39 cellular contexts compared by ENCODE assay signal in the genomic region with DNA sequence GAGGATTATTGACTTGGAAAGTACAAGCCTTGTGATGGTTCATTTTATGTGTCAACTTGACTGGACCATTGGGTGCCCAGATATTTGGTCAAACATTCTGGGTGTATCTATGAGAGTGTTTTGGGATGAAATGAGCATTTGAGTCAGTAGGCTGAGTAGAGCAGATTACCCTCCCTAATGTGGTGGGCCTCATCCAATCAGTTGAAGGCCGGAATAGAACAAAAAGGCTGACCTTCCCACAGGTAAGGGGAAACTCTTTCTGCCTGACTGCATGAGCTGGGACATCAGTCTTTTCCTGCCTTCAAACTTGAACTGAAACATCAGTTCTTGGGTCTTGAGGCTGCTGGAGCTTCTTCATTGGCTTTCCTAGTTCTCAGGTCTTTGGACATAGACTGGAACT.
"Had no signal": no experiment of that assay in that cellular context is flagged by ENCODE, and none has a peak within 500 bp of the region (broad histone marks: within the 10 kb centered on the region; RNA-seq: fewer than 3 reads in every experiment).

No MANE protein-coding gene starts in this region.

- ATAC-seq: activated naive CD4-positive, alpha-beta T cell treated with anti-CD3 and anti-CD28 coated beads, Interleukin-2, amount 50 U/mL, for 72 hours; activated naive CD8-positive, alpha-beta T cell treated with anti-CD3 and anti-CD28 coated beads, Interleukin-2, amount 50 U/mL, for 24 hours; activated T-cell treated with anti-CD3 and anti-CD28 coated beads, Interleukin-2, amount 50 U/mL, for 4 hours; activated T-cell treated with anti-CD3 and anti-CD28 coated beads, Interleukin-2, amount 50 U/mL, for 72 hours; activated T-helper 17 cell treated with anti-CD3 and anti-CD28 coated beads, Interleukin-2, amount 50 U/mL, for 72 hours; body of pancreas had no signal

- H3K4me3 ChIP-seq: adrenal gland, ascending aorta, body of pancreas, breast epithelium, cardiac muscle cell had no signal

- DNase-seq: activated effector memory CD4-positive, alpha-beta T cell treated with anti-CD3 and anti-CD28 coated beads, Interleukin-2, amount 50 U/mL, for 16 hours; activated effector memory CD4-positive, alpha-beta T cell treated with Interleukin-2 at 50 U/mL for 16 hours; activated gamma-delta T cell; activated gamma-delta T cell treated with Interleukin-2 at 50 U/mL for 16 hours; activated naive CD4-positive, alpha-beta T cell; activated naive CD4-positive, alpha-beta T cell treated with anti-CD3 and anti-CD28 coated beads for 36 hours; activated naive CD4-positive, alpha-beta T cell treated with anti-CD3 and anti-CD28 coated beads, Interleukin-2, amount 10 ng/mL, durations not matched to agents 7 days and 5 days; activated naive CD4-positive, alpha-beta T cell treated with anti-CD3 and anti-CD28 coated beads, Interleukin-2, amount 50 U/mL, for 16 hours; activated naive CD4-positive, alpha-beta T cell treated with Interleukin-2 at 50 U/mL for 16 hours; activated naive CD8-positive, alpha-beta T cell treated with anti-CD3 and anti-CD28 coated beads for 36 hours; activated naive CD8-positive, alpha-beta T cell treated with anti-CD3 and anti-CD28 coated beads, Interleukin-2, amount 10 ng/mL, durations not matched to agents 7 days and 5 days; activated naive CD8-positive, alpha-beta T cell treated with anti-CD3 and anti-CD28 coated beads, Interleukin-2, amount 50 U/mL, for 24 hours; activated T-cell treated with anti-CD3 and anti-CD28 coated beads, Interleukin-2, amount 50 U/mL, for 24 hours; activated T-cell treated with anti-CD3 and anti-CD28 coated beads, Interleukin-2, amount 50 U/mL, for 4 hours; activated T-cell treated with anti-CD3 and anti-CD28 coated beads, Interleukin-2, amount 50 U/mL, for 48 hours; activated T-cell treated with anti-CD3 and anti-CD28 coated beads, Interleukin-2, amount 50 U/mL, for 72 hours; adrenal gland; amniotic stem cell; amygdala; anterior cingulate cortex; aorta; body of pancreas; brain microvascular endothelial cell; caudate nucleus; central memory CD4-positive, alpha-beta T cell; cerebellar nuclear complex had no signal

- H3K27ac Mint-ChIP-seq: activated naive CD4-positive, alpha-beta T cell treated with anti-CD3 and anti-CD28 coated beads for 36 hours; activated naive CD4-positive, alpha-beta T cell treated with anti-CD3 and anti-CD28 coated beads, Interleukin-2, amount 10 ng/mL, durations not matched to agents 7 days and 5 days; activated naive CD4-positive, alpha-beta T cell treated with anti-CD3 and anti-CD28 coated beads, Interleukin-2, amount 50 U/mL, for 24 hours; activated naive CD4-positive, alpha-beta T cell treated with anti-CD3 and anti-CD28 coated beads, Interleukin-2, amount 50 U/mL, for 72 hours; activated naive CD8-positive, alpha-beta T cell; activated naive CD8-positive, alpha-beta T cell treated with anti-CD3 and anti-CD28 coated beads for 36 hours; activated naive CD8-positive, alpha-beta T cell treated with anti-CD3 and anti-CD28 coated beads, Interleukin-2, amount 10 ng/mL, durations not matched to agents 7 days and 5 days; activated naive CD8-positive, alpha-beta T cell treated with anti-CD3 and anti-CD28 coated beads, Interleukin-2, amount 50 U/mL, for 24 hours; activated T-cell treated with anti-CD3 and anti-CD28 coated beads, Interleukin-2, amount 50 U/mL, for 24 hours; activated T-cell treated with anti-CD3 and anti-CD28 coated beads, Interleukin-2, amount 50 U/mL, for 72 hours; activated T-helper 1 cell treated with anti-CD3 and anti-CD28 coated beads, Interleukin-12 subunit alpha, Interleukin-12 subunit beta, Interleukin-2, Interleukin-4 antibody, amounts not matched to agents 30 ng/mL and 10 ng/mL and 1 ng/mL, durations not matched to agents 14 hours and 24 hours and 36 hours; activated T-helper 17 cell treated with anti-CD3 and anti-CD28 coated beads, Interleukin-2, amount 50 U/mL, for 72 hours; activated T-helper 2 cell treated with anti-CD3 and anti-CD28 coated beads, Interferon-gamma antibody, Interleukin-2, Interleukin-4, amounts not matched to agents 10 μg/mL and 5 μg/mL and 100 μg/mL, durations not matched to agents 14 hours and 24 hours and 36 hours; brain had no signal

- H3K27me3 ChIP-seq: ascending aorta, body of pancreas, brain microvascular endothelial cell, cardiac muscle cell had no signal

- H3K36me3 Mint-ChIP-seq: activated naive CD4-positive, alpha-beta T cell treated with anti-CD3 and anti-CD28 coated beads, Interleukin-2, amount 10 ng/mL, durations not matched to agents 7 days and 5 days; activated naive CD4-positive, alpha-beta T cell treated with anti-CD3 and anti-CD28 coated beads, Interleukin-2, amount 50 U/mL, for 72 hours; activated naive CD8-positive, alpha-beta T cell; activated naive CD8-positive, alpha-beta T cell treated with anti-CD3 and anti-CD28 coated beads for 36 hours; activated naive CD8-positive, alpha-beta T cell treated with anti-CD3 and anti-CD28 coated beads, Interleukin-2, amount 10 ng/mL, durations not matched to agents 7 days and 5 days; brain had no signal

- H3K27ac ChIP-seq: adrenal gland, ascending aorta, body of pancreas, brain microvascular endothelial cell, breast epithelium, cardiac muscle cell had no signal

- H3K4me3 Mint-ChIP-seq: activated naive CD4-positive, alpha-beta T cell treated with anti-CD3 and anti-CD28 coated beads for 36 hours; activated naive CD4-positive, alpha-beta T cell treated with anti-CD3 and anti-CD28 coated beads, Interleukin-2, amount 10 ng/mL, durations not matched to agents 7 days and 5 days; activated naive CD4-positive, alpha-beta T cell treated with anti-CD3 and anti-CD28 coated beads, Interleukin-2, amount 50 U/mL, for 24 hours; activated naive CD8-positive, alpha-beta T cell; activated naive CD8-positive, alpha-beta T cell treated with anti-CD3 and anti-CD28 coated beads for 36 hours; activated naive CD8-positive, alpha-beta T cell treated with anti-CD3 and anti-CD28 coated beads, Interleukin-2, amount 10 ng/mL, durations not matched to agents 7 days and 5 days; activated naive CD8-positive, alpha-beta T cell treated with anti-CD3 and anti-CD28 coated beads, Interleukin-2, amount 50 U/mL, for 24 hours; activated T-cell treated with anti-CD3 and anti-CD28 coated beads, Interleukin-2, amount 50 U/mL, for 24 hours; activated T-cell treated with anti-CD3 and anti-CD28 coated beads, Interleukin-2, amount 50 U/mL, for 4 hours; activated T-cell treated with anti-CD3 and anti-CD28 coated beads, Interleukin-2, amount 50 U/mL, for 72 hours; activated T-helper 1 cell treated with anti-CD3 and anti-CD28 coated beads, Interleukin-12 subunit alpha, Interleukin-12 subunit beta, Interleukin-2, Interleukin-4 antibody, amounts not matched to agents 30 ng/mL and 10 ng/mL and 1 ng/mL, durations not matched to agents 14 hours and 24 hours and 36 hours; activated T-helper 17 cell treated with anti-CD3 and anti-CD28 coated beads, Interleukin-2, amount 50 U/mL, for 72 hours; brain; central memory CD8-positive, alpha-beta T cell had no signal

- H3K36me3 ChIP-seq: adrenal gland, ascending aorta, brain microvascular endothelial cell, breast epithelium, cardiac muscle cell had no signal

- H3K9me3 Mint-ChIP-seq: activated naive CD4-positive, alpha-beta T cell treated with anti-CD3 and anti-CD28 coated beads, Interleukin-2, amount 10 ng/mL, durations not matched to agents 7 days and 5 days; activated T-helper 1 cell treated with anti-CD3 and anti-CD28 coated beads, Interleukin-12 subunit alpha, Interleukin-12 subunit beta, Interleukin-2, Interleukin-4 antibody, amounts not matched to agents 30 ng/mL and 10 ng/mL and 1 ng/mL, durations not matched to agents 14 hours and 24 hours and 36 hours; activated T-helper 2 cell treated with anti-CD3 and anti-CD28 coated beads, Interferon-gamma antibody, Interleukin-2, Interleukin-4, amounts not matched to agents 10 μg/mL and 5 μg/mL and 100 μg/mL, durations not matched to agents 14 hours and 24 hours and 36 hours had no signal

- H3K4me1 Mint-ChIP-seq: activated naive CD4-positive, alpha-beta T cell treated with anti-CD3 and anti-CD28 coated beads, Interleukin-2, amount 10 ng/mL, durations not matched to agents 7 days and 5 days; activated naive CD4-positive, alpha-beta T cell treated with anti-CD3 and anti-CD28 coated beads, Interleukin-2, amount 50 U/mL, for 24 hours; activated naive CD8-positive, alpha-beta T cell treated with anti-CD3 and anti-CD28 coated beads for 36 hours; activated naive CD8-positive, alpha-beta T cell treated with anti-CD3 and anti-CD28 coated beads, Interleukin-2, amount 10 ng/mL, durations not matched to agents 7 days and 5 days; activated naive CD8-positive, alpha-beta T cell treated with anti-CD3 and anti-CD28 coated beads, Interleukin-2, amount 50 U/mL, for 24 hours; activated T-helper 17 cell treated with anti-CD3 and anti-CD28 coated beads, Interleukin-2, amount 50 U/mL, for 72 hours; brain; central memory CD8-positive, alpha-beta T cell had no signal

- H3K9me3 ChIP-seq: adrenal gland, ascending aorta, body of pancreas, breast epithelium had no signal

- H3K4me1 ChIP-seq: adrenal gland, ascending aorta, body of pancreas, breast epithelium had no signal

- FAIRE-seq: astrocyte, colon had no signal
